In genomic region chr11:11909727-11910126, GRCh38 we compare ENCODE assay signal across 23 cellular contexts.
A peak's percentile ranks its signal among the peaks of the same experiment; 100 is the strongest.
DNase-seq lines count a peak whose midpoint lies in the region; ATAC-seq and TF ChIP-seq lines count a peak whose summit lies in the region.
"Had no signal": no experiment of that assay in that cellular context is flagged by ENCODE, and none has a peak within 500 bp of the region (broad histone marks: within the 10 kb centered on the region; RNA-seq: fewer than 3 reads in every experiment).

No MANE protein-coding gene starts in this region.

- H3K4me1 ChIP-seq in breast epithelium, result no peaks in the 10 kb centered on the region
- H3K4me1 ChIP-seq in adipocyte (ENCODE audit: control insufficient read depth, insufficient read depth, low read length), result no peaks in the 10 kb centered on the region
- H3K4me1 ChIP-seq in suprapubic skin, result no peaks in the 10 kb centered on the region
- H3K4me1 ChIP-seq: prostate gland had no signal

- no peaks in the 10 kb centered on the region for H3K36me3 ChIP-seq in breast epithelium
- H3K36me3 ChIP-seq in adipocyte (ENCODE audit: control insufficient read depth, insufficient read depth, low read length, severe bottlenecking), result peaks cover 82% of the 10 kb centered on the region
- H3K36me3 ChIP-seq in suprapubic skin, result peaks cover 57% of the 10 kb centered on the region
- H3K36me3 ChIP-seq: prostate gland had no signal

- ATAC-seq in GM21825 (IDR thresholded peaks at IDR 0.05; ENCODE audit: unreplicated experiment) (no peak), GM19452 (IDR thresholded peaks at IDR 0.05; ENCODE audit: unreplicated experiment) (no peak), SK-N-SH treated with all-trans-retinoic acid at 6 μM for 48 hours (no peak)
- ATAC-seq: esophagus mucosa, Right ventricle myocardium inferior, T-cell had no signal

- no peak for TF ChIP-seq EP300 in suprapubic skin (IDR thresholded peaks at IDR 0.05)

- no peak overlapping the region for H3K4me3 ChIP-seq in breast epithelium
- no peak overlapping the region for H3K4me3 ChIP-seq in adipocyte (ENCODE audit: low read length)
- no peak overlapping the region for H3K4me3 ChIP-seq in fibroblast of pulmonary artery (replicated peaks; ENCODE audit: low read depth, low read length)
- no peak overlapping the region for H3K4me3 ChIP-seq in suprapubic skin
- H3K4me3 ChIP-seq: prostate gland, smooth muscle cell had no signal

- no peak for TF ChIP-seq POLR2A in breast epithelium (IDR thresholded peaks at IDR 0.05)
- no peak for TF ChIP-seq POLR2A in suprapubic skin (IDR thresholded peaks at IDR 0.05)

- no TSS peak for BruUV-seq in MCF 10A (replicated peaks; lab: Mats Ljungman, UMichigan)

- H3K9me3 Mint-ChIP-seq in MCF 10A (ENCODE audit: unreplicated experiment), result no peaks in the 10 kb centered on the region
- H3K9me3 Mint-ChIP-seq: CD4-positive, alpha-beta memory T cell; neural crest cell; T-cell had no signal

- no peak overlapping the region for H3K9ac ChIP-seq in adipocyte (ENCODE audit: low read length)

- H3K27ac Mint-ChIP-seq in MCF 10A (ENCODE audit: low read depth, unreplicated experiment), result no peak overlapping the region
- H3K27ac Mint-ChIP-seq: IgD-negative memory B cell, T-cell had no signal

- intact Hi-C loops in MCF 10A (cut with micrococcal nuclease), result no loop called here
- intact Hi-C loops in breast epithelium (cut with DNase I; ENCODE audit: low total_unique reads), result no loop called here

- H3K36me3 Mint-ChIP-seq in MCF 10A (ENCODE audit: insufficient read depth, unreplicated experiment), result peaks cover 44% of the 10 kb centered on the region

- no peak overlapping the region for H3K4me3 Mint-ChIP-seq in MCF 10A (ENCODE audit: unreplicated experiment)
- H3K4me3 Mint-ChIP-seq: CD4-positive, alpha-beta memory T cell; IgD-negative memory B cell; neural crest cell; T-cell had no signal

- no peaks in the 10 kb centered on the region for H3K27me3 ChIP-seq in breast epithelium
- no peaks in the 10 kb centered on the region for H3K27me3 ChIP-seq in adipocyte (replicated peaks; ENCODE audit: control insufficient read depth, insufficient read depth, low read length)
- no peaks in the 10 kb centered on the region for H3K27me3 ChIP-seq in suprapubic skin

- H3K27me3 Mint-ChIP-seq in MCF 10A (ENCODE audit: insufficient read depth, unreplicated experiment), result no peaks in the 10 kb centered on the region
- H3K27me3 Mint-ChIP-seq: CD4-positive, alpha-beta memory T cell; IgD-negative memory B cell; T-cell had no signal

- peak; percentile 3 for DNase-seq in MCF 10A (ENCODE audit: unreplicated experiment)
- DNase-seq in breast epithelium (ENCODE audit: low spot score in 2 of 2), result no peak
- peak; percentile 67 for DNase-seq in adipocyte (ENCODE audit: low read depth)
- DNase-seq in fibroblast of pulmonary artery (ENCODE audit: low read depth), result peak; percentile 32
- DNase-seq in suprapubic skin (ENCODE audit: low spot score in 2 of 2), result no peak
- DNase-seq: activated naive CD4-positive, alpha-beta T cell treated with anti-CD3 and anti-CD28 coated beads, Interleukin-2, amount 50 U/mL, for 16 hours; kidney glomerular epithelial cell; mesendoderm; NCI-H2029; NCI-H510A; stimulated activated CD4-positive, alpha-beta T cell treated with anti-CD3 and anti-CD28 coated beads, Interleukin-4, amount 100 ng/mL, for 4 hours; T-cell had no signal

- peaks cover 4% of the 10 kb centered on the region for H3K4me1 Mint-ChIP-seq in MCF 10A (ENCODE audit: insufficient read depth, unreplicated experiment)
- H3K4me1 Mint-ChIP-seq: IgD-negative memory B cell, neural crest cell, T-cell had no signal

- POLR2A ChIA-PET in MCF 10A (lab: Yijun Ruan, JAX), result interaction anchor here (1.1 kb wide), 1 partner anchor 33 kb away, joined by 4 read pairs; no protein-coding TSS in a partner anchor

- H3K27ac ChIP-seq in breast epithelium, result no peak overlapping the region
- no peak overlapping the region for H3K27ac ChIP-seq in suprapubic skin
- H3K27ac ChIP-seq: 22Rv1, prostate gland had no signal

- H3K9me3 ChIP-seq in breast epithelium (no peaks in the 10 kb centered on the region), adipocyte (ENCODE audit: control insufficient read depth, low read length) (no peaks in the 10 kb centered on the region), suprapubic skin (no peaks in the 10 kb centered on the region)
- H3K9me3 ChIP-seq: prostate gland had no signal

- TF ChIP-seq CTCF in MCF 10A (IDR thresholded peaks at IDR 0.05; ENCODE audit: unreplicated experiment) (no peak), breast epithelium (IDR thresholded peaks at IDR 0.05) (no peak), fibroblast of pulmonary artery (IDR thresholded peaks at IDR 0.05; ENCODE audit: low read length, missing control alignments) (no peak), suprapubic skin (IDR thresholded peaks at IDR 0.05) (no peak)

- CTCF ChIA-PET in MCF 10A (lab: Yijun Ruan, JAX), result no interaction called here

TF ChIP-seq in SK-N-SH treated with all-trans-retinoic acid at 6 μM for 48 hours, 23 proteins besides CTCF, POLR2A, EP300 and RAD21:
- TF ChIP-seq ZFP3 (CRISPR knock-in tag; IDR thresholded peaks at IDR 0.05) (no peak), PPARA (CRISPR knock-in tag; IDR thresholded peaks at IDR 0.05; ENCODE audit: borderline replicate concordance) (no peak), RARB (CRISPR knock-in tag; IDR thresholded peaks at IDR 0.05) (no peak), SNAI2 (CRISPR knock-in tag; IDR thresholded peaks at IDR 0.05) (no peak), ZC3H10 (CRISPR knock-in tag; IDR thresholded peaks at IDR 0.05) (no peak), CSDC2 (CRISPR knock-in tag; IDR thresholded peaks at IDR 0.05) (no peak)
TF ChIP-seq in SK-N-SH treated with all-trans-retinoic acid at 6 μM for 48 hours: peak in this region for 0.

Comparison
In these comparisons a context has a peak if more than half of its experiments do, and no peak if none do; other contexts are left out.
1. DNase-seq: peak in MCF 10A (single experiment), adipocyte (single experiment) and fibroblast of pulmonary artery (single experiment); none in breast epithelium (0 of 2) and suprapubic skin (0 of 2).